In the genomic region with DNA sequence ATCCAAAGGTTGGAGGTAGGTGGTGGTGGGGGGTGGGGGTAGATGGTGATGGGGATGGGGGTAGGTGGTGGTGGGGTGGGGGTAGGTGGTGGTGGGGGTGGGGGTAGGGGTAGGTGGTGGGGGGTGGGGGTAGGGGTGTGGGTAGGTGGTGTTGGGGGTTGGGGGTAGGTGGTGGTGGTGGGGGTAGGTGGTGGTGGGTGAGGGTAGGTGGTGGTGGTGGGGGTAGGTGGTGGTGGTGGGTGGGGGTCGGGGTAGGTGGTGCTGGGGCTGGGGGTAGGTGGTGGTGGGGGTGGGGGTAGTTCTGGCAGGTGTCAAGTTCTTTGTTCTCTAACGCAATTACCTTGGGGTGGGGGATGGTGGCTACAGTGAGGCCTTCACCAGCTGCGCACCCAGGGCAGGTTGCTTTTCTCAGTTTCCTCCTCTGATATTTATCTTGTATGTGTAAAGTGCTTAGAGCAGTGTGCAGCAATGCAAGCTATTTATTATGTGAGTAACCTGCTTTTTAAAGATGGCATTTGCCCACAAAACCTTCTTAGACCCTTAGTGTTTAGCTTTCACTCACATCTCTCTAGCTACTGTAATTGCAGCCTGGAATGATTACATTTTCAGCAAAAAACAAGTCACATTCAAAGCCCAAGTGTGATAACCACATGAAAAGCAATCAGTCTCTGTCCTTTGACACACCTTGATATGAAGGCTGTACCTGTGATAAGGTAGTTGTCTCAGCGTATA, we compare ENCODE assay signal across 3 cellular contexts.
TF ChIP-seq lines count a peak whose summit lies in the region.

No MANE protein-coding gene starts in this region.

TF ChIP-seq in SK-N-SH, 30 proteins besides CTCF, POLR2A, EP300 and RAD21:
- TF ChIP-seq, protein P1, sequence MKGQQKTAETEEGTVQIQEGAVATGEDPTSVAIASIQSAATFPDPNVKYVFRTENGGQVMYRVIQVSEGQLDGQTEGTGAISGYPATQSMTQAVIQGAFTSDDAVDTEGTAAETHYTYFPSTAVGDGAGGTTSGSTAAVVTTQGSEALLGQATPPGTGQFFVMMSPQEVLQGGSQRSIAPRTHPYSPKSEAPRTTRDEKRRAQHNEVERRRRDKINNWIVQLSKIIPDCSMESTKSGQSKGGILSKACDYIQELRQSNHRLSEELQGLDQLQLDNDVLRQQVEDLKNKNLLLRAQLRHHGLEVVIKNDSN (IDR thresholded peaks at IDR 0.05; ENCODE audit: borderline replicate concordance, low read depth): no peak
- TF ChIP-seq, protein P2, sequence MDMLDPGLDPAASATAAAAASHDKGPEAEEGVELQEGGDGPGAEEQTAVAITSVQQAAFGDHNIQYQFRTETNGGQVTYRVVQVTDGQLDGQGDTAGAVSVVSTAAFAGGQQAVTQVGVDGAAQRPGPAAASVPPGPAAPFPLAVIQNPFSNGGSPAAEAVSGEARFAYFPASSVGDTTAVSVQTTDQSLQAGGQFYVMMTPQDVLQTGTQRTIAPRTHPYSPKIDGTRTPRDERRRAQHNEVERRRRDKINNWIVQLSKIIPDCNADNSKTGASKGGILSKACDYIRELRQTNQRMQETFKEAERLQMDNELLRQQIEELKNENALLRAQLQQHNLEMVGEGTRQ (IDR thresholded peaks at IDR 0.05; ENCODE audit: borderline replicate concordance, low read depth, low read length): no peak
- TF ChIP-seq YY1 (IDR thresholded peaks at IDR 0.05; ENCODE audit: low read depth) (no peak), TEAD4 (IDR thresholded peaks at IDR 0.05; ENCODE audit: borderline replicate concordance, insufficient read depth) (no peak), SMC3 (IDR thresholded peaks at IDR 0.05; ENCODE audit: low read depth, low read length) (no peak), NRF1 (IDR thresholded peaks at IDR 0.05; ENCODE audit: low read depth, low read length) (no peak), GABPA (IDR thresholded peaks at IDR 0.05; ENCODE audit: low read depth) (no peak), TCF12 (IDR thresholded peaks at IDR 0.05) (no peak), RFX5 (IDR thresholded peaks at IDR 0.05; ENCODE audit: low read length) (no peak)
- TF ChIP-seq, protein P3, sequence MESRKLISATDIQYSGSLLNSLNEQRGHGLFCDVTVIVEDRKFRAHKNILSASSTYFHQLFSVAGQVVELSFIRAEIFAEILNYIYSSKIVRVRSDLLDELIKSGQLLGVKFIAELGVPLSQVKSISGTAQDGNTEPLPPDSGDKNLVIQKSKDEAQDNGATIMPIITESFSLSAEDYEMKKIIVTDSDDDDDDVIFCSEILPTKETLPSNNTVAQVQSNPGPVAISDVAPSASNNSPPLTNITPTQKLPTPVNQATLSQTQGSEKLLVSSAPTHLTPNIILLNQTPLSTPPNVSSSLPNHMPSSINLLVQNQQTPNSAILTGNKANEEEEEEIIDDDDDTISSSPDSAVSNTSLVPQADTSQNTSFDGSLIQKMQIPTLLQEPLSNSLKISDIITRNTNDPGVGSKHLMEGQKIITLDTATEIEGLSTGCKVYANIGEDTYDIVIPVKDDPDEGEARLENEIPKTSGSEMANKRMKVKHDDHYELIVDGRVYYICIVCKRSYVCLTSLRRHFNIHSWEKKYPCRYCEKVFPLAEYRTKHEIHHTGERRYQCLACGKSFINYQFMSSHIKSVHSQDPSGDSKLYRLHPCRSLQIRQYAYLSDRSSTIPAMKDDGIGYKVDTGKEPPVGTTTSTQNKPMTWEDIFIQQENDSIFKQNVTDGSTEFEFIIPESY (IDR thresholded peaks at IDR 0.05; ENCODE audit: borderline replicate concordance, low read depth): no peak

TF ChIP-seq in SK-N-SH treated with all-trans-retinoic acid at 6 μM for 48 hours, 23 proteins besides CTCF, POLR2A, EP300 and RAD21:
- TF ChIP-seq ARNTL (CRISPR knock-in tag; IDR thresholded peaks at IDR 0.05; ENCODE audit: borderline replicate concordance, low read depth): no peak

TF ChIP-seq in WTC11, 78 proteins besides CTCF, POLR2A, EP300 and RAD21:
- TF ChIP-seq, protein P4, sequence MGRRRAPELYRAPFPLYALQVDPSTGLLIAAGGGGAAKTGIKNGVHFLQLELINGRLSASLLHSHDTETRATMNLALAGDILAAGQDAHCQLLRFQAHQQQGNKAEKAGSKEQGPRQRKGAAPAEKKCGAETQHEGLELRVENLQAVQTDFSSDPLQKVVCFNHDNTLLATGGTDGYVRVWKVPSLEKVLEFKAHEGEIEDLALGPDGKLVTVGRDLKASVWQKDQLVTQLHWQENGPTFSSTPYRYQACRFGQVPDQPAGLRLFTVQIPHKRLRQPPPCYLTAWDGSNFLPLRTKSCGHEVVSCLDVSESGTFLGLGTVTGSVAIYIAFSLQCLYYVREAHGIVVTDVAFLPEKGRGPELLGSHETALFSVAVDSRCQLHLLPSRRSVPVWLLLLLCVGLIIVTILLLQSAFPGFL (CRISPR knock-in tag; IDR thresholded peaks at IDR 0.05; ENCODE audit: borderline replicate concordance): no peak
- TF ChIP-seq GABPB1 (CRISPR knock-in tag; IDR thresholded peaks at IDR 0.05): no peak
- no peak for TF ChIP-seq TEAD1 (CRISPR knock-in tag; IDR thresholded peaks at IDR 0.05)
- TF ChIP-seq KAT7 (CRISPR knock-in tag; IDR thresholded peaks at IDR 0.05; ENCODE audit: borderline replicate concordance): no peak
- TF ChIP-seq, protein P5, sequence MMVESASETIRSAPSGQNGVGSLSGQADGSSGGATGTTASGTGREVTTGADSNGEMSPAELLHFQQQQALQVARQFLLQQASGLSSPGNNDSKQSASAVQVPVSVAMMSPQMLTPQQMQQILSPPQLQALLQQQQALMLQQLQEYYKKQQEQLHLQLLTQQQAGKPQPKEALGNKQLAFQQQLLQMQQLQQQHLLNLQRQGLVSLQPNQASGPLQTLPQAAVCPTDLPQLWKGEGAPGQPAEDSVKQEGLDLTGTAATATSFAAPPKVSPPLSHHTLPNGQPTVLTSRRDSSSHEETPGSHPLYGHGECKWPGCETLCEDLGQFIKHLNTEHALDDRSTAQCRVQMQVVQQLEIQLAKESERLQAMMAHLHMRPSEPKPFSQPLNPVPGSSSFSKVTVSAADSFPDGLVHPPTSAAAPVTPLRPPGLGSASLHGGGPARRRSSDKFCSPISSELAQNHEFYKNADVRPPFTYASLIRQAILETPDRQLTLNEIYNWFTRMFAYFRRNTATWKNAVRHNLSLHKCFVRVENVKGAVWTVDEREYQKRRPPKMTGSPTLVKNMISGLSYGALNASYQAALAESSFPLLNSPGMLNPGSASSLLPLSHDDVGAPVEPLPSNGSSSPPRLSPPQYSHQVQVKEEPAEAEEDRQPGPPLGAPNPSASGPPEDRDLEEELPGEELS (CRISPR knock-in tag; IDR thresholded peaks at IDR 0.05): no peak
- no peak for TF ChIP-seq JUN (CRISPR knock-in tag; IDR thresholded peaks at IDR 0.05)
